ENCODE assay signal across 2 cellular contexts in the genomic region with DNA sequence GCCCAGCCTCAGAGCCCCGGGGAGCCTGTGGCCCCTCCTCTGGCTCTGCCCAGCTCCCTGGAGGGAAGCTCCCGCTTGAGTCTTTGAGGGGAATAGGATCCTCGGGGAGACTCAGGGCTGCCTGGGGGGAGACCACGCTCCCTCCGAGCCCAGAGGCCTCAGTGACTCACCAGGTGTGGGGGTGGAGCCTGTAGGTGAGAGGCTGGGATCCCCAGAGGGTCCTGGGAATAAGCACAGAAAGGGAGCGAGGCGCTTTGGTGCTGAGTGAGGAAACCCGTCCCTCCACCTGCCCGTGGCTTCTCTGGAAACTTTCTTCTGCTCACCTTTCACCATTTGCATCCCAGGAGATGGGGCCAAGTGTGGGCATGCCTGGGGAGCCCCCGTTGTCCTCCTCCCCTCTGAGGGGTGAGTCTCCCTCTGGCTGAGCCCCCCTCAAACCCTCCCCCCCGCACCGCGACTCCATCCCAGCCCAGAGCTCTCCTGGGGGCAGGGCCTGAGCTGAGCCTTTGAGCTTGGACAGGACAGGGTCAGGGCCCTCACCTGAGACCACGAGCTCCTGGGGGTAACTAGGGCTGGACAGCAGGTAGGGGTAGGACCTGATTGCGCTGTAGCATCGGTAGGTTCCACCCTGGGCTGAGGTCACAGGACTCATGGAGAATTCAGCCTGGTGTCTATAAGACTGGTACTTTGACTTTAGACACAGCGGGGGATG.
TF ChIP-seq lines count a peak whose summit lies in the region.

No MANE protein-coding gene starts in this region.

TF ChIP-seq in HEK293, 187 proteins besides CTCF, POLR2A, EP300 and RAD21:
- TF ChIP-seq ZNF391 (tag by site-specific recombination; IDR thresholded peaks at IDR 0.05; ENCODE audit: borderline replicate concordance, low read depth) (no peak), GLIS1 (tag by site-specific recombination; IDR thresholded peaks at IDR 0.05) (peak; percentile 13; the same call in 1 of the 2 replicates), ZIC2 (tag by site-specific recombination; IDR thresholded peaks at IDR 0.05) (peak; percentile 23; the same call in 1 of the 2 replicates)

TF ChIP-seq in H1, 55 proteins besides CTCF, POLR2A, EP300 and RAD21:
- TF ChIP-seq JUN (IDR thresholded peaks at IDR 0.05; ENCODE audit: low read depth, low read length) (no peak), SP2 (IDR thresholded peaks at IDR 0.05; ENCODE audit: low read length) (no peak), ASH2L (IDR thresholded peaks at IDR 0.05; ENCODE audit: low read length) (no peak), POU5F1 (IDR thresholded peaks at IDR 0.05; ENCODE audit: low read depth, low read length) (no peak), POLR2AphosphoS5 (IDR thresholded peaks at IDR 0.05; ENCODE audit: low read depth, low read length) (no peak), EGR1 (IDR thresholded peaks at IDR 0.05; ENCODE audit: borderline replicate concordance, low read depth, low read length) (no peak), RBBP5 (IDR thresholded peaks at IDR 0.05; ENCODE audit: borderline replicate concordance, low read depth, low read length) (no peak), NANOG (IDR thresholded peaks at IDR 0.05; ENCODE audit: insufficient read depth, low read depth, low read length, poor library complexity, severe bottlenecking) (no peak), HDAC6 (IDR thresholded peaks at IDR 0.05; ENCODE audit: low read depth, low read length) (no peak), BRCA1 (IDR thresholded peaks at IDR 0.05; ENCODE audit: low read depth, low read length) (no peak), MAFK (IDR thresholded peaks at IDR 0.05; ENCODE audit: low read depth, low read length) (no peak), CBX5 (IDR thresholded peaks at IDR 0.05; ENCODE audit: low read depth, low read length) (no peak), TBP (IDR thresholded peaks at IDR 0.05; ENCODE audit: low read depth, low read length) (no peak), JUND (IDR thresholded peaks at IDR 0.05; ENCODE audit: low read length) (no peak), SIX5 (IDR thresholded peaks at IDR 0.05; ENCODE audit: low read depth, low read length) (no peak), CEBPB (IDR thresholded peaks at IDR 0.05; ENCODE audit: low read depth, low read length) (no peak), CREB1 (IDR thresholded peaks at IDR 0.05) (no peak), CBX8 (IDR thresholded peaks at IDR 0.05; ENCODE audit: borderline replicate concordance, low read depth, low read length) (no peak), YY1 (IDR thresholded peaks at IDR 0.05; ENCODE audit: low read depth, low read length) (no peak)
